8 cellular contexts compared by ENCODE assay signal in the genomic region with DNA sequence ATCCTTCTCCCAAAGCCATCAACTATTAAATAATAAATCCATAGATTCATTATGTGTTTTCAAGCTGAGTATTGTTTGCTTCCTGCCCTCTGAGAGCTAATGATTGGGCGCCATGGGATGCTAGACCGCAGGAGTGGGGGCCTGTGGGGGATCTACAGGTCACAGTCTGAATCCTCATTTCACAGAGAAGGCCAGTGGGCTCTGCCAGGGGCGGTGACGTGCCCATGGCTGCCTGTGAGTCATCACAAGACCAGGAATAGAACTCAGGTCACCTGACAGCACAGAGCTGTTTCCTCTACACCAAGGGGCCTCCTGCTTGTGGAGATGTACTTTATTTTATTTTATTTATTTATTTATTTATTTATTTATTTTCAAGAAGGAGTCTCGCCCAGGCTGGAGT. TPM values are rescaled to one million over a fixed set of nuclear protein-coding genes. Genes with fewer than 3 reads are reported as not detected.
DNase-seq lines count a peak whose midpoint lies in the region; ATAC-seq and TF ChIP-seq lines count a peak whose summit lies in the region.

No MANE protein-coding gene starts in this region.

- H3F3A ChIP-seq in MM.1S (ENCODE audit: insufficient read depth, low read length), result peaks cover 48% of the 10 kb centered on the region

- H3K9ac ChIP-seq in MM.1S (ENCODE audit: low read length) (peak overlapping the region; percentile 84), fibroblast of lung (ENCODE audit: insufficient read depth, low read length) (peak overlapping the region; percentile 54)

- H4K20me1 ChIP-seq in MM.1S (ENCODE audit: insufficient read depth, low read length) (no peaks in the 10 kb centered on the region), fibroblast of lung (ENCODE audit: control insufficient read depth, extremely low read depth, insufficient read depth, low read length) (no peaks in the 10 kb centered on the region)

- H3K36me3 ChIP-seq in MM.1S (replicated peaks; ENCODE audit: insufficient read depth, low read length), result 0 out of 2 replicates have a peak, but pooled peaks cover 2% of the 10 kb centered on the region
- H3K36me3 ChIP-seq in fibroblast of lung (ENCODE audit: control insufficient read depth, insufficient read depth, low read length), result no peaks in the 10 kb centered on the region

- H3K4me2 ChIP-seq in MM.1S (ENCODE audit: low read depth, low read length), result peak overlapping the region; percentile 84
- peak overlapping the region; percentile 57 for H3K4me2 ChIP-seq in fibroblast of lung (ENCODE audit: extremely low read depth, insufficient read depth, low read length)

- H2AFZ ChIP-seq in MM.1S (ENCODE audit: low read length) (no peak overlapping the region), fibroblast of lung (ENCODE audit: low read length) (no peak overlapping the region)

- H3K4me1 ChIP-seq in MM.1S (ENCODE audit: low read length), result peaks cover 60% of the 10 kb centered on the region
- H3K4me1 ChIP-seq in fibroblast of lung (ENCODE audit: control insufficient read depth, extremely low read depth, insufficient read depth, low read length), result peaks cover 51% of the 10 kb centered on the region

- H3K9me3 ChIP-seq in MM.1S (replicated peaks; ENCODE audit: insufficient read depth, low read length), result no peaks in the 10 kb centered on the region
- no peaks in the 10 kb centered on the region for H3K9me3 ChIP-seq in fibroblast of lung (ENCODE audit: control insufficient read depth, insufficient read depth, low read depth, low read length)

- peak; percentile 31 for DNase-seq in D341Med (ENCODE audit: low spot score)
- peak; percentile 89 for DNase-seq in MM.1S
- DNase-seq in activated T-cell treated with anti-CD3 and anti-CD28 coated beads, Interleukin-2, amount 50 U/mL, for 1 hour, result peak; percentile 62
- peak; percentile 86 to 90 for DNase-seq in fibroblast of lung (ENCODE audit: low read depth in 2 of 2)
- peak; percentile 71 for DNase-seq in omental fat pad (ENCODE audit: low spot score)
- no peak for DNase-seq in dedifferentiated amniotic fluid mesenchymal stem cell (ENCODE audit: extremely low spot score)

- TF ChIP-seq CTCF in MM.1S (IDR thresholded peaks at IDR 0.05; ENCODE audit: low read length) (no peak), fibroblast of lung (conservative IDR thresholded peaks at IDR 0.05 in 1 of 2, IDR thresholded peaks at IDR 0.05 in 1 of 2; ENCODE audit: low read depth in 1 of 2, low read length in 2 of 2) (no peak), omental fat pad (IDR thresholded peaks at IDR 0.05) (no peak)

- peak overlapping the region; percentile 89 for H3K27ac ChIP-seq in MM.1S (ENCODE audit: low read length)
- H3K27ac ChIP-seq in fibroblast of lung (ENCODE audit: insufficient read depth, low read length), result peak overlapping the region; percentile 72

- H3K79me2 ChIP-seq in MM.1S (ENCODE audit: low read length), result peaks cover 98% of the 10 kb centered on the region
- H3K79me2 ChIP-seq in fibroblast of lung (ENCODE audit: control insufficient read depth, insufficient read depth, low read length), result peaks cover 5% of the 10 kb centered on the region

- peak; percentile 74 for ATAC-seq in omental fat pad (ENCODE audit: low FRiP score)
- ATAC-seq in HG02852 (IDR thresholded peaks at IDR 0.05; ENCODE audit: unreplicated experiment), result no peak
- no peak for ATAC-seq in GM18909 (IDR thresholded peaks at IDR 0.05; ENCODE audit: poor library complexity, unreplicated experiment)

- H3K4me3 ChIP-seq in MM.1S (ENCODE audit: low read length) (peak overlapping the region; percentile 20), fibroblast of lung (replicated peaks in 1 of 4; ENCODE audit: control extremely low read depth in 1 of 4, insufficient read depth in 1 of 4, low read depth in 3 of 4, low read length in 4 of 4) (no peak overlapping the region)

- H3K27me3 ChIP-seq in MM.1S (replicated peaks; ENCODE audit: insufficient read depth, low read length) (no peaks in the 10 kb centered on the region), fibroblast of lung (ENCODE audit: control insufficient read depth, insufficient read depth, low read length) (no peaks in the 10 kb centered on the region)

- H3K9me2 ChIP-seq in MM.1S (replicated peaks; ENCODE audit: insufficient read depth, low read length), result no peaks in the 10 kb centered on the region

RNA-seq across cellular contexts. Expression of gene IL6R, which starts 15.0 kb away (rescaled TPM):
- 12.8 and 21.0 TPM in 2 replicates for total RNA-seq in fibroblast of lung
- 14.5 and 22.7 TPM in 2 replicates for polyA plus RNA-seq in fibroblast of lung
- polyA plus RNA-seq in fibroblast of lung (2012), result 6.8 and 14.9 TPM in 2 replicates
- polyA minus RNA-seq in fibroblast of lung (ENCODE audit: low replicate concordance), result 58.6 and 102 TPM in 2 replicates
- total RNA-seq in omental fat pad, result 10 to 100 TPM; 41.1 to 98.1 (median 62.5) TPM
